In genomic region chr5:68467791-68468190, GRCh38 we compare ENCODE assay signal across 32 cellular contexts.
"Had no signal": no experiment of that assay in that cellular context is flagged by ENCODE, and none has a peak within 500 bp of the region (broad histone marks: within the 10 kb centered on the region; RNA-seq: fewer than 3 reads in every experiment).

No MANE protein-coding gene starts in this region.

- H3K9me3 ChIP-seq: adrenal gland, SJSA1, SK-N-SH had no signal

- ATAC-seq: activated CD4-positive, alpha-beta T cell treated with anti-CD3 and anti-CD28 coated beads for 36 hours; activated CD4-positive, CD25-positive, alpha-beta regulatory T cell treated with anti-CD3 and anti-CD28 coated beads, Interleukin-2, amount 50 U/mL, for 24 hours; activated CD8-positive, alpha-beta T cell treated with anti-CD3 and anti-CD28 coated beads, Interleukin-2, amount 10 ng/mL, durations not matched to agents 7 days and 5 days; activated naive CD4-positive, alpha-beta T cell treated with anti-CD3 and anti-CD28 coated beads, Interleukin-2, amount 50 U/mL, for 72 hours; activated T-helper 17 cell treated with anti-CD3 and anti-CD28 coated beads, Interleukin-2, amount 50 U/mL, for 72 hours; K562; Panc1; WTC11 had no signal

- H3K27ac Mint-ChIP-seq: activated CD4-positive, alpha-beta T cell treated with anti-CD3 and anti-CD28 coated beads for 36 hours; activated CD4-positive, alpha-beta T cell treated with anti-CD3 and anti-CD28 coated beads, Interleukin-2, amount 10 ng/mL, durations not matched to agents 7 days and 5 days; activated CD8-positive, alpha-beta T cell treated with anti-CD3 and anti-CD28 coated beads, Interleukin-2, amount 10 ng/mL, durations not matched to agents 7 days and 5 days; activated naive CD4-positive, alpha-beta T cell treated with anti-CD3 and anti-CD28 coated beads for 36 hours; activated naive CD4-positive, alpha-beta T cell treated with anti-CD3 and anti-CD28 coated beads, Interleukin-2, amount 50 U/mL, for 72 hours; activated T-cell treated with anti-CD3 and anti-CD28 coated beads, Interleukin-2, amount 50 U/mL, for 24 hours; activated T-helper 17 cell treated with anti-CD3 and anti-CD28 coated beads, Interleukin-2, amount 50 U/mL, for 72 hours; brain; T-helper 1 cell treated with Interleukin-12 subunit alpha and Interleukin-12 subunit beta and Interleukin-4 antibody, amounts not matched to agents 30 μg/mL and 1 μg/mL, for 36 hours; T-helper 2 cell treated with Interferon-gamma antibody and Interleukin-4, amounts not matched to agents 5 μg/mL and 100 μg/mL, for 36 hours; WTC11 had no signal

- H3K27me3 ChIP-seq: adrenal gland, SJSA1 had no signal

- H3K4me3 Mint-ChIP-seq: activated CD4-positive, alpha-beta T cell treated with anti-CD3 and anti-CD28 coated beads for 36 hours; activated CD4-positive, alpha-beta T cell treated with anti-CD3 and anti-CD28 coated beads, Interleukin-2, amount 10 ng/mL, durations not matched to agents 7 days and 5 days; activated CD8-positive, alpha-beta T cell treated with anti-CD3 and anti-CD28 coated beads, Interleukin-2, amount 10 ng/mL, durations not matched to agents 7 days and 5 days; activated naive CD4-positive, alpha-beta T cell treated with anti-CD3 and anti-CD28 coated beads for 36 hours; activated T-cell treated with anti-CD3 and anti-CD28 coated beads, Interleukin-2, amount 50 U/mL, for 24 hours; activated T-helper 17 cell treated with anti-CD3 and anti-CD28 coated beads, Interleukin-2, amount 50 U/mL, for 72 hours; brain; T-helper 1 cell treated with Interleukin-12 subunit alpha and Interleukin-12 subunit beta and Interleukin-4 antibody, amounts not matched to agents 30 μg/mL and 1 μg/mL, for 36 hours; T-helper 2 cell treated with Interferon-gamma antibody and Interleukin-4, amounts not matched to agents 5 μg/mL and 100 μg/mL, for 36 hours; WTC11 had no signal

- H3K4me3 ChIP-seq: adrenal gland, K562, SJSA1 had no signal

- H3K36me3 Mint-ChIP-seq: activated naive CD4-positive, alpha-beta T cell treated with anti-CD3 and anti-CD28 coated beads, Interleukin-2, amount 50 U/mL, for 72 hours; brain; WTC11 had no signal

- H3K4me1 ChIP-seq: adrenal gland, SJSA1 had no signal

- H3K27me3 Mint-ChIP-seq: activated T-cell treated with anti-CD3 and anti-CD28 coated beads, Interleukin-2, amount 50 U/mL, for 24 hours had no signal

- H3K4me1 Mint-ChIP-seq: activated CD4-positive, alpha-beta T cell treated with anti-CD3 and anti-CD28 coated beads for 36 hours; activated CD4-positive, alpha-beta T cell treated with anti-CD3 and anti-CD28 coated beads, Interleukin-2, amount 10 ng/mL, durations not matched to agents 7 days and 5 days; activated T-helper 17 cell treated with anti-CD3 and anti-CD28 coated beads, Interleukin-2, amount 50 U/mL, for 72 hours; brain; WTC11 had no signal

- H3K9ac ChIP-seq: SK-N-SH had no signal

- H3K27ac ChIP-seq: adrenal gland, SJSA1 had no signal

- H3K36me3 ChIP-seq: adrenal gland, SJSA1 had no signal

- DNase-seq: activated CD4-positive, alpha-beta T cell treated with anti-CD3 and anti-CD28 coated beads for 36 hours; activated CD4-positive, alpha-beta T cell treated with anti-CD3 and anti-CD28 coated beads, Interleukin-2, amount 10 ng/mL, durations not matched to agents 7 days and 5 days; activated CD4-positive, alpha-beta T cell treated with anti-CD3 and anti-CD28 coated beads, Interleukin-2, amount 50 U/mL, for 48 hours; activated CD8-positive, alpha-beta T cell treated with anti-CD3 and anti-CD28 coated beads, Interleukin-2, amount 10 ng/mL, durations not matched to agents 7 days and 5 days; activated gamma-delta T cell; activated naive CD4-positive, alpha-beta T cell treated with anti-CD3 and anti-CD28 coated beads for 36 hours; activated T-cell treated with anti-CD3 and anti-CD28 coated beads, Interleukin-2, amount 50 U/mL, for 24 hours; adrenal gland; central memory CD4-positive, alpha-beta T cell; IMR-90; NCI-H1105; NCI-H1417 treated with DMSO at 0.1 percent for 48 hours; NCI-H187 treated with DMSO at 0.1 percent for 48 hours; NCI-H2081; NCI-H2171 treated with DMSO at 0.1 percent for 48 hours; NCI-H2227 treated with DMSO at 0.1 percent for 48 hours; NCI-H446 treated with DMSO at 0.1 percent for 48 hours; NCI-H524; NCI-H69; RPMI8226; SHP77 treated with DMSO at 0.1 percent for 48 hours; SK-N-SH had no signal

- H3K9me3 Mint-ChIP-seq: activated CD4-positive, alpha-beta T cell treated with anti-CD3 and anti-CD28 coated beads, Interleukin-2, amount 10 ng/mL, durations not matched to agents 7 days and 5 days; activated naive CD4-positive, alpha-beta T cell treated with anti-CD3 and anti-CD28 coated beads for 36 hours; activated naive CD4-positive, alpha-beta T cell treated with anti-CD3 and anti-CD28 coated beads, Interleukin-2, amount 50 U/mL, for 72 hours; activated T-cell treated with anti-CD3 and anti-CD28 coated beads, Interleukin-2, amount 50 U/mL, for 24 hours; activated T-helper 17 cell treated with anti-CD3 and anti-CD28 coated beads, Interleukin-2, amount 50 U/mL, for 72 hours; brain; T-helper 1 cell treated with Interleukin-12 subunit alpha and Interleukin-12 subunit beta and Interleukin-4 antibody, amounts not matched to agents 30 μg/mL and 1 μg/mL, for 36 hours; T-helper 2 cell treated with Interferon-gamma antibody and Interleukin-4, amounts not matched to agents 5 μg/mL and 100 μg/mL, for 36 hours had no signal
